ENCODE assay signal across 1 cellular context in genomic region chr5:17189381-17190036, GRCh38.
TF ChIP-seq lines count a peak whose summit lies in the region.

No MANE protein-coding gene starts in this region.

TF ChIP-seq in GM23338, 12 proteins besides CTCF, POLR2A, EP300 and RAD21 (continued from another document):
- TF ChIP-seq, protein P1, sequence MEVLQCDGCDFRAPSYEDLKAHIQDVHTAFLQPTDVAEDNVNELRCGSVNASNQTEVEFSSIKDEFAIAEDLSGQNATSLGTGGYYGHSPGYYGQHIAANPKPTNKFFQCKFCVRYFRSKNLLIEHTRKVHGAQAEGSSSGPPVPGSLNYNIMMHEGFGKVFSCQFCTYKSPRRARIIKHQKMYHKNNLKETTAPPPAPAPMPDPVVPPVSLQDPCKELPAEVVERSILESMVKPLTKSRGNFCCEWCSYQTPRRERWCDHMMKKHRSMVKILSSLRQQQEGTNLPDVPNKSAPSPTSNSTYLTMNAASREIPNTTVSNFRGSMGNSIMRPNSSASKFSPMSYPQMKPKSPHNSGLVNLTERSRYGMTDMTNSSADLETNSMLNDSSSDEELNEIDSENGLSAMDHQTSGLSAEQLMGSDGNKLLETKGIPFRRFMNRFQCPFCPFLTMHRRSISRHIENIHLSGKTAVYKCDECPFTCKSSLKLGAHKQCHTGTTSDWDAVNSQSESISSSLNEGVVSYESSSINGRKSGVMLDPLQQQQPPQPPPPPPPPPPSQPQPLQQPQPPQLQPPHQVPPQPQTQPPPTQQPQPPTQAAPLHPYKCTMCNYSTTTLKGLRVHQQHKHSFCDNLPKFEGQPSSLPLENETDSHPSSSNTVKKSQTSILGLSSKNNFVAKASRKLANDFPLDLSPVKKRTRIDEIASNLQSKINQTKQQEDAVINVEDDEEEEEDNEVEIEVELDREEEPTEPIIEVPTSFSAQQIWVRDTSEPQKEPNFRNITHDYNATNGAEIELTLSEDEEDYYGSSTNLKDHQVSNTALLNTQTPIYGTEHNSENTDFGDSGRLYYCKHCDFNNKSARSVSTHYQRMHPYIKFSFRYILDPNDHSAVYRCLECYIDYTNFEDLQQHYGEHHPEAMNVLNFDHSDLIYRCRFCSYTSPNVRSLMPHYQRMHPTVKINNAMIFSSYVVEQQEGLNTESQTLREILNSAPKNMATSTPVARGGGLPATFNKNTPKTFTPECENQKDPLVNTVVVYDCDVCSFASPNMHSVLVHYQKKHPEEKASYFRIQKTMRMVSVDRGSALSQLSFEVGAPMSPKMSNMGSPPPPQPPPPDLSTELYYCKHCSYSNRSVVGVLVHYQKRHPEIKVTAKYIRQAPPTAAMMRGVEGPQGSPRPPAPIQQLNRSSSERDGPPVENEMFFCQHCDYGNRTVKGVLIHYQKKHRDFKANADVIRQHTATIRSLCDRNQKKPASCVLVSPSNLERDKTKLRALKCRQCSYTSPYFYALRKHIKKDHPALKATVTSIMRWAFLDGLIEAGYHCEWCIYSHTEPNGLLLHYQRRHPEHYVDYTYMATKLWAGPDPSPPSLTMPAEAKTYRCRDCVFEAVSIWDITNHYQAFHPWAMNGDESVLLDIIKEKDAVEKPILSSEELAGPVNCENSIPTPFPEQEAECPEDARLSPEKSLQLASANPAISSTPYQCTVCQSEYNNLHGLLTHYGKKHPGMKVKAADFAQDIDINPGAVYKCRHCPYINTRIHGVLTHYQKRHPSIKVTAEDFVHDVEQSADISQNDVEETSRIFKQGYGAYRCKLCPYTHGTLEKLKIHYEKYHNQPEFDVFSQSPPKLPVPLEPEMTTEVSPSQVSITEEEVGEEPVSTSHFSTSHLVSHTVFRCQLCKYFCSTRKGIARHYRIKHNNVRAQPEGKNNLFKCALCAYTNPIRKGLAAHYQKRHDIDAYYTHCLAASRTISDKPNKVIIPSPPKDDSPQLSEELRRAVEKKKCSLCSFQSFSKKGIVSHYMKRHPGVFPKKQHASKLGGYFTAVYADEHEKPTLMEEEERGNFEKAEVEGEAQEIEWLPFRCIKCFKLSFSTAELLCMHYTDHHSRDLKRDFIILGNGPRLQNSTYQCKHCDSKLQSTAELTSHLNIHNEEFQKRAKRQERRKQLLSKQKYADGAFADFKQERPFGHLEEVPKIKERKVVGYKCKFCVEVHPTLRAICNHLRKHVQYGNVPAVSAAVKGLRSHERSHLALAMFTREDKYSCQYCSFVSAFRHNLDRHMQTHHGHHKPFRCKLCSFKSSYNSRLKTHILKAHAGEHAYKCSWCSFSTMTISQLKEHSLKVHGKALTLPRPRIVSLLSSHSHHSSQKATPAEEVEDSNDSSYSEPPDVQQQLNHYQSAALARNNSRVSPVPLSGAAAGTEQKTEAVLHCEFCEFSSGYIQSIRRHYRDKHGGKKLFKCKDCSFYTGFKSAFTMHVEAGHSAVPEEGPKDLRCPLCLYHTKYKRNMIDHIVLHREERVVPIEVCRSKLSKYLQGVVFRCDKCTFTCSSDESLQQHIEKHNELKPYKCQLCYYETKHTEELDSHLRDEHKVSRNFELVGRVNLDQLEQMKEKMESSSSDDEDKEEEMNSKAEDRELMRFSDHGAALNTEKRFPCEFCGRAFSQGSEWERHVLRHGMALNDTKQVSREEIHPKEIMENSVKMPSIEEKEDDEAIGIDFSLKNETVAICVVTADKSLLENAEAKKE (CRISPR knock-in tag; IDR thresholded peaks at IDR 0.05), result no peak
- TF ChIP-seq ZNF114 (CRISPR knock-in tag; IDR thresholded peaks at IDR 0.05), result no peak
- no peak for TF ChIP-seq EZH2phosphoT487 (IDR thresholded peaks at IDR 0.05; ENCODE audit: unreplicated experiment)
- TF ChIP-seq JUNB (IDR thresholded peaks at IDR 0.05; ENCODE audit: unreplicated experiment), result no peak
- no peak for TF ChIP-seq CREB1 (CRISPR knock-in tag; IDR thresholded peaks at IDR 0.05; ENCODE audit: low read depth)
- TF ChIP-seq EZH2 (IDR thresholded peaks at IDR 0.05; ENCODE audit: low read depth, unreplicated experiment), result no peak
TF ChIP-seq in GM23338: peak in this region for 0.
